1 cellular context compared by ENCODE assay signal in genomic region chr17:43573579-43574321, GRCh38.
TF ChIP-seq lines count a peak whose summit lies in the region.

No MANE protein-coding gene starts in this region.

TF ChIP-seq in HepG2, 621 proteins besides CTCF, POLR2A, EP300 and RAD21 (continued from another document and continues in another):
- TF ChIP-seq, protein P1, sequence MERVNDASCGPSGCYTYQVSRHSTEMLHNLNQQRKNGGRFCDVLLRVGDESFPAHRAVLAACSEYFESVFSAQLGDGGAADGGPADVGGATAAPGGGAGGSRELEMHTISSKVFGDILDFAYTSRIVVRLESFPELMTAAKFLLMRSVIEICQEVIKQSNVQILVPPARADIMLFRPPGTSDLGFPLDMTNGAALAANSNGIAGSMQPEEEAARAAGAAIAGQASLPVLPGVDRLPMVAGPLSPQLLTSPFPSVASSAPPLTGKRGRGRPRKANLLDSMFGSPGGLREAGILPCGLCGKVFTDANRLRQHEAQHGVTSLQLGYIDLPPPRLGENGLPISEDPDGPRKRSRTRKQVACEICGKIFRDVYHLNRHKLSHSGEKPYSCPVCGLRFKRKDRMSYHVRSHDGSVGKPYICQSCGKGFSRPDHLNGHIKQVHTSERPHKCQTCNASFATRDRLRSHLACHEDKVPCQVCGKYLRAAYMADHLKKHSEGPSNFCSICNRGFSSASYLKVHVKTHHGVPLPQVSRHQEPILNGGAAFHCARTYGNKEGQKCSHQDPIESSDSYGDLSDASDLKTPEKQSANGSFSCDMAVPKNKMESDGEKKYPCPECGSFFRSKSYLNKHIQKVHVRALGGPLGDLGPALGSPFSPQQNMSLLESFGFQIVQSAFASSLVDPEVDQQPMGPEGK (CRISPR knock-in tag; IDR thresholded peaks at IDR 0.05) = peak; percentile 85
- TF ChIP-seq ZNF230 (CRISPR knock-in tag; IDR thresholded peaks at IDR 0.05) = 0 out of 2 replicates have a peak, but pooled peaks have one; percentile 24
- TF ChIP-seq, protein P2, sequence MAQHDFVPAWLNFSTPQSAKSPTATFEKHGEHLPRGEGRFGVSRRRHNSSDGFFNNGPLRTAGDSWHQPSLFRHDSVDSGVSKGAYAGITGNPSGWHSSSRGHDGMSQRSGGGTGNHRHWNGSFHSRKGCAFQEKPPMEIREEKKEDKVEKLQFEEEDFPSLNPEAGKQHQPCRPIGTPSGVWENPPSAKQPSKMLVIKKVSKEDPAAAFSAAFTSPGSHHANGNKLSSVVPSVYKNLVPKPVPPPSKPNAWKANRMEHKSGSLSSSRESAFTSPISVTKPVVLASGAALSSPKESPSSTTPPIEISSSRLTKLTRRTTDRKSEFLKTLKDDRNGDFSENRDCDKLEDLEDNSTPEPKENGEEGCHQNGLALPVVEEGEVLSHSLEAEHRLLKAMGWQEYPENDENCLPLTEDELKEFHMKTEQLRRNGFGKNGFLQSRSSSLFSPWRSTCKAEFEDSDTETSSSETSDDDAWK (CRISPR knock-in tag; IDR thresholded peaks at IDR 0.05) = no peak
- TF ChIP-seq, protein P3, sequence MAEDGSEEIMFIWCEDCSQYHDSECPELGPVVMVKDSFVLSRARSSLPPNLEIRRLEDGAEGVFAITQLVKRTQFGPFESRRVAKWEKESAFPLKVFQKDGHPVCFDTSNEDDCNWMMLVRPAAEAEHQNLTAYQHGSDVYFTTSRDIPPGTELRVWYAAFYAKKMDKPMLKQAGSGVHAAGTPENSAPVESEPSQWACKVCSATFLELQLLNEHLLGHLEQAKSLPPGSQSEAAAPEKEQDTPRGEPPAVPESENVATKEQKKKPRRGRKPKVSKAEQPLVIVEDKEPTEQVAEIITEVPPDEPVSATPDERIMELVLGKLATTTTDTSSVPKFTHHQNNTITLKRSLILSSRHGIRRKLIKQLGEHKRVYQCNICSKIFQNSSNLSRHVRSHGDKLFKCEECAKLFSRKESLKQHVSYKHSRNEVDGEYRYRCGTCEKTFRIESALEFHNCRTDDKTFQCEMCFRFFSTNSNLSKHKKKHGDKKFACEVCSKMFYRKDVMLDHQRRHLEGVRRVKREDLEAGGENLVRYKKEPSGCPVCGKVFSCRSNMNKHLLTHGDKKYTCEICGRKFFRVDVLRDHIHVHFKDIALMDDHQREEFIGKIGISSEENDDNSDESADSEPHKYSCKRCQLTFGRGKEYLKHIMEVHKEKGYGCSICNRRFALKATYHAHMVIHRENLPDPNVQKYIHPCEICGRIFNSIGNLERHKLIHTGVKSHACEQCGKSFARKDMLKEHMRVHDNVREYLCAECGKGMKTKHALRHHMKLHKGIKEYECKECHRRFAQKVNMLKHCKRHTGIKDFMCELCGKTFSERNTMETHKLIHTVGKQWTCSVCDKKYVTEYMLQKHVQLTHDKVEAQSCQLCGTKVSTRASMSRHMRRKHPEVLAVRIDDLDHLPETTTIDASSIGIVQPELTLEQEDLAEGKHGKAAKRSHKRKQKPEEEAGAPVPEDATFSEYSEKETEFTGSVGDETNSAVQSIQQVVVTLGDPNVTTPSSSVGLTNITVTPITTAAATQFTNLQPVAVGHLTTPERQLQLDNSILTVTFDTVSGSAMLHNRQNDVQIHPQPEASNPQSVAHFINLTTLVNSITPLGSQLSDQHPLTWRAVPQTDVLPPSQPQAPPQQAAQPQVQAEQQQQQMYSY (CRISPR knock-in tag; IDR thresholded peaks at IDR 0.05) = 0 out of 2 replicates have a peak, but pooled peaks have one; percentile 39
- TF ChIP-seq, protein P4, sequence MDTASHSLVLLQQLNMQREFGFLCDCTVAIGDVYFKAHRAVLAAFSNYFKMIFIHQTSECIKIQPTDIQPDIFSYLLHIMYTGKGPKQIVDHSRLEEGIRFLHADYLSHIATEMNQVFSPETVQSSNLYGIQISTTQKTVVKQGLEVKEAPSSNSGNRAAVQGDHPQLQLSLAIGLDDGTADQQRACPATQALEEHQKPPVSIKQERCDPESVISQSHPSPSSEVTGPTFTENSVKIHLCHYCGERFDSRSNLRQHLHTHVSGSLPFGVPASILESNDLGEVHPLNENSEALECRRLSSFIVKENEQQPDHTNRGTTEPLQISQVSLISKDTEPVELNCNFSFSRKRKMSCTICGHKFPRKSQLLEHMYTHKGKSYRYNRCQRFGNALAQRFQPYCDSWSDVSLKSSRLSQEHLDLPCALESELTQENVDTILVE (CRISPR knock-in tag; IDR thresholded peaks at IDR 0.05) = no peak
- TF ChIP-seq THYN1 (CRISPR knock-in tag; IDR thresholded peaks at IDR 0.05; ENCODE audit: borderline replicate concordance, low read depth) = no peak
- TF ChIP-seq FOXK1 (CRISPR knock-in tag; IDR thresholded peaks at IDR 0.05; ENCODE audit: borderline replicate concordance, low read depth) = 0 out of 2 replicates have a peak, but pooled peaks have one; percentile 37
- peak; percentile 91; the same call in 1 of the 2 replicates for TF ChIP-seq GLI4 (CRISPR knock-in tag; IDR thresholded peaks at IDR 0.05; ENCODE audit: borderline replicate concordance)
- peak; percentile 40; the same call in 1 of the 2 replicates for TF ChIP-seq KDM1A (CRISPR knock-in tag; IDR thresholded peaks at IDR 0.05)
- TF ChIP-seq ZNF674 (CRISPR knock-in tag; IDR thresholded peaks at IDR 0.05; ENCODE audit: low read depth) = no peak
- TF ChIP-seq ZNF598 (CRISPR knock-in tag; IDR thresholded peaks at IDR 0.05; ENCODE audit: borderline replicate concordance) = peak; percentile 75; the same call in 1 of the 2 replicates
- TF ChIP-seq ARNT2 (CRISPR knock-in tag; IDR thresholded peaks at IDR 0.05; ENCODE audit: low read depth) = no peak
- no peak for TF ChIP-seq ZC3H4 (CRISPR knock-in tag; IDR thresholded peaks at IDR 0.05; ENCODE audit: borderline replicate concordance)
- TF ChIP-seq KMT2A (CRISPR knock-in tag; IDR thresholded peaks at IDR 0.05) = 0 out of 2 replicates have a peak, but pooled peaks have one; percentile 11
- no peak for TF ChIP-seq ZFP62 (CRISPR knock-in tag; IDR thresholded peaks at IDR 0.05)
- TF ChIP-seq NFYC (CRISPR knock-in tag; IDR thresholded peaks at IDR 0.05) = 0 out of 2 replicates have a peak, but pooled peaks have one; percentile 7
- peak; percentile 41; the same call in 1 of the 2 replicates for TF ChIP-seq IRF2 (CRISPR knock-in tag; IDR thresholded peaks at IDR 0.05)
- TF ChIP-seq HNF4A (CRISPR knock-in tag; IDR thresholded peaks at IDR 0.05) = peak; percentile 86
- TF ChIP-seq MED1 (CRISPR knock-in tag; IDR thresholded peaks at IDR 0.05) = peak; percentile 62; the same call in 1 of the 2 replicates
- TF ChIP-seq, protein P5, sequence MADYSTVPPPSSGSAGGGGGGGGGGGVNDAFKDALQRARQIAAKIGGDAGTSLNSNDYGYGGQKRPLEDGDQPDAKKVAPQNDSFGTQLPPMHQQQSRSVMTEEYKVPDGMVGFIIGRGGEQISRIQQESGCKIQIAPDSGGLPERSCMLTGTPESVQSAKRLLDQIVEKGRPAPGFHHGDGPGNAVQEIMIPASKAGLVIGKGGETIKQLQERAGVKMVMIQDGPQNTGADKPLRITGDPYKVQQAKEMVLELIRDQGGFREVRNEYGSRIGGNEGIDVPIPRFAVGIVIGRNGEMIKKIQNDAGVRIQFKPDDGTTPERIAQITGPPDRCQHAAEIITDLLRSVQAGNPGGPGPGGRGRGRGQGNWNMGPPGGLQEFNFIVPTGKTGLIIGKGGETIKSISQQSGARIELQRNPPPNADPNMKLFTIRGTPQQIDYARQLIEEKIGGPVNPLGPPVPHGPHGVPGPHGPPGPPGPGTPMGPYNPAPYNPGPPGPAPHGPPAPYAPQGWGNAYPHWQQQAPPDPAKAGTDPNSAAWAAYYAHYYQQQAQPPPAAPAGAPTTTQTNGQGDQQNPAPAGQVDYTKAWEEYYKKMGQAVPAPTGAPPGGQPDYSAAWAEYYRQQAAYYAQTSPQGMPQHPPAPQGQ (CRISPR knock-in tag; IDR thresholded peaks at IDR 0.05; ENCODE audit: borderline replicate concordance) = peak; percentile 54; the same call in 1 of the 2 replicates
- TF ChIP-seq ZNF251 (CRISPR knock-in tag; IDR thresholded peaks at IDR 0.05) = no peak
- 0 out of 2 replicates have a peak, but pooled peaks have one; percentile 71 for TF ChIP-seq ZNF367 (CRISPR knock-in tag; IDR thresholded peaks at IDR 0.05; ENCODE audit: borderline replicate concordance)
- TF ChIP-seq TBX2 (CRISPR knock-in tag; IDR thresholded peaks at IDR 0.05; ENCODE audit: borderline replicate concordance) = peak; percentile 48
- TF ChIP-seq ZBTB42 (CRISPR knock-in tag; IDR thresholded peaks at IDR 0.05) = no peak
- TF ChIP-seq, protein P6, sequence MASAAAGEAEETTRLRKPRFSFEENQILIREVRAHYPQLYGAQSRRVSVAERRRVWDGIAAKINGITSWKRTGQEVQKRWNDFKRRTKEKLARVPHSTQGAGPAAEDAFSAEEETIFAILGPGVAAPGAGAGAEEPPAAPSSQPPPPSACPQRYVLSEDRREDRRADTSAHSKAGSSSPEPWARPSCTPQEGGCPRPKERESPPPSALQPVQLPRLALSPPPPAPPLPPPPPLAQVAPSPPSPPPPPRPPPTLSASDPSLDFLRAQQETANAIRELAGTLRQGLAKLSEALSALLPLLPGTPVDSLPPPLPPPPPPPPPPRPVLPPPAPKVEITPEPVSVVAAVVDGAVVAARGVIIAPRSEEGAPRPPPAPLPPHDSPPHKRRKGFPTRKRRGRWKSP (CRISPR knock-in tag; IDR thresholded peaks at IDR 0.05) = no peak; the same call in 1 of the 2 replicates
- 0 out of 2 replicates have a peak, but pooled peaks have one; percentile 9 for TF ChIP-seq PPARG (CRISPR knock-in tag; conservative IDR thresholded peaks at IDR 0.05)
- TF ChIP-seq, protein P7, sequence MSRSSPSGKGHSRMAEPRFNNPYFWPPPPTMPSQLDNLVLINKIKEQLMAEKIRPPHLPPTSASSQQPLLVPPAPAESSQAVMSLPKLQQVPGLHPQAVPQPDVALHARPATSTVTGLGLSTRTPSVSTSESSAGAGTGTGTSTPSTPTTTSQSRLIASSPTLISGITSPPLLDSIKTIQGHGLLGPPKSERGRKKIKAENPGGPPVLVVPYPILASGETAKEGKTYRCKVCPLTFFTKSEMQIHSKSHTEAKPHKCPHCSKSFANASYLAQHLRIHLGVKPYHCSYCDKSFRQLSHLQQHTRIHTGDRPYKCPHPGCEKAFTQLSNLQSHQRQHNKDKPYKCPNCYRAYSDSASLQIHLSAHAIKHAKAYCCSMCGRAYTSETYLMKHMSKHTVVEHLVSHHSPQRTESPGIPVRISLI (CRISPR knock-in tag; IDR thresholded peaks at IDR 0.05; ENCODE audit: borderline replicate concordance) = peak; percentile 91
- peak; percentile 64; the same call in 1 of the 2 replicates for TF ChIP-seq MIER3 (CRISPR knock-in tag; IDR thresholded peaks at IDR 0.05; ENCODE audit: borderline replicate concordance)
- peak; percentile 66; the same call in 1 of the 2 replicates for TF ChIP-seq PHF21A (CRISPR knock-in tag; IDR thresholded peaks at IDR 0.05)
- TF ChIP-seq ZNF512 (CRISPR knock-in tag; IDR thresholded peaks at IDR 0.05) = 0 out of 2 replicates have a peak, but pooled peaks have one; percentile 25
- no peak for TF ChIP-seq ZNF10 (CRISPR knock-in tag; IDR thresholded peaks at IDR 0.05; ENCODE audit: borderline replicate concordance, low read depth)
- no peak for TF ChIP-seq TMF1 (CRISPR knock-in tag; IDR thresholded peaks at IDR 0.05; ENCODE audit: low read depth)
- no peak for TF ChIP-seq ZNF703 (CRISPR knock-in tag; IDR thresholded peaks at IDR 0.05; ENCODE audit: borderline replicate concordance)
- TF ChIP-seq ZNF784 (CRISPR knock-in tag; IDR thresholded peaks at IDR 0.05; ENCODE audit: borderline replicate concordance) = peak; percentile 57; the same call in 1 of the 2 replicates
- peak; percentile 34; the same call in 1 of the 2 replicates for TF ChIP-seq DRAP1 (CRISPR knock-in tag; IDR thresholded peaks at IDR 0.05)
- no peak for TF ChIP-seq PBX3 (CRISPR knock-in tag; IDR thresholded peaks at IDR 0.05; ENCODE audit: borderline replicate concordance)
- TF ChIP-seq YY1 (IDR thresholded peaks at IDR 0.05; ENCODE audit: insufficient read depth, insufficient replicate concordance, low read depth, low read length) = no peak
